ENCODE assay signal across 1 cellular context in the genomic region with DNA sequence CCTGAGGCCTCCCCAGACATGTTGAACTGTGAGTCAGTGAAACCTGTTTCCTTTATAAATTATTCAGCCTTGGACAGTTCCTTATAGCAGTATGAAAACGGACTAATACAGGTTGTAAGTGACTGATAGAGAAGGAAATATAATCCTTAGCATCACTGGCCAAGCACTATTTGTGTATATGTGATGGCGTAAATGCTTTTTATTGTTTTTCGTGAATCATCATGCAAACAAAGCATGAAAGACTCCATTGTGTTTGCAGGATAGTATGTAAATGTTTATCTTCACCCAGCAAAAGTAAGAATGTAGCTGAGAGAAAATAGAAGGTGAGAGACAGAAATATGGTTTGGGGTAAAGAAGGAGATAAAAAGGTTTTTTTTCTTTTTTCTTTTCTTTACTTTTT.
TF ChIP-seq lines count a peak whose summit lies in the region.

No MANE protein-coding gene starts in this region.

TF ChIP-seq in GM23338, 12 proteins besides CTCF, POLR2A, EP300 and RAD21 (continued from another document):
- TF ChIP-seq, protein P1, sequence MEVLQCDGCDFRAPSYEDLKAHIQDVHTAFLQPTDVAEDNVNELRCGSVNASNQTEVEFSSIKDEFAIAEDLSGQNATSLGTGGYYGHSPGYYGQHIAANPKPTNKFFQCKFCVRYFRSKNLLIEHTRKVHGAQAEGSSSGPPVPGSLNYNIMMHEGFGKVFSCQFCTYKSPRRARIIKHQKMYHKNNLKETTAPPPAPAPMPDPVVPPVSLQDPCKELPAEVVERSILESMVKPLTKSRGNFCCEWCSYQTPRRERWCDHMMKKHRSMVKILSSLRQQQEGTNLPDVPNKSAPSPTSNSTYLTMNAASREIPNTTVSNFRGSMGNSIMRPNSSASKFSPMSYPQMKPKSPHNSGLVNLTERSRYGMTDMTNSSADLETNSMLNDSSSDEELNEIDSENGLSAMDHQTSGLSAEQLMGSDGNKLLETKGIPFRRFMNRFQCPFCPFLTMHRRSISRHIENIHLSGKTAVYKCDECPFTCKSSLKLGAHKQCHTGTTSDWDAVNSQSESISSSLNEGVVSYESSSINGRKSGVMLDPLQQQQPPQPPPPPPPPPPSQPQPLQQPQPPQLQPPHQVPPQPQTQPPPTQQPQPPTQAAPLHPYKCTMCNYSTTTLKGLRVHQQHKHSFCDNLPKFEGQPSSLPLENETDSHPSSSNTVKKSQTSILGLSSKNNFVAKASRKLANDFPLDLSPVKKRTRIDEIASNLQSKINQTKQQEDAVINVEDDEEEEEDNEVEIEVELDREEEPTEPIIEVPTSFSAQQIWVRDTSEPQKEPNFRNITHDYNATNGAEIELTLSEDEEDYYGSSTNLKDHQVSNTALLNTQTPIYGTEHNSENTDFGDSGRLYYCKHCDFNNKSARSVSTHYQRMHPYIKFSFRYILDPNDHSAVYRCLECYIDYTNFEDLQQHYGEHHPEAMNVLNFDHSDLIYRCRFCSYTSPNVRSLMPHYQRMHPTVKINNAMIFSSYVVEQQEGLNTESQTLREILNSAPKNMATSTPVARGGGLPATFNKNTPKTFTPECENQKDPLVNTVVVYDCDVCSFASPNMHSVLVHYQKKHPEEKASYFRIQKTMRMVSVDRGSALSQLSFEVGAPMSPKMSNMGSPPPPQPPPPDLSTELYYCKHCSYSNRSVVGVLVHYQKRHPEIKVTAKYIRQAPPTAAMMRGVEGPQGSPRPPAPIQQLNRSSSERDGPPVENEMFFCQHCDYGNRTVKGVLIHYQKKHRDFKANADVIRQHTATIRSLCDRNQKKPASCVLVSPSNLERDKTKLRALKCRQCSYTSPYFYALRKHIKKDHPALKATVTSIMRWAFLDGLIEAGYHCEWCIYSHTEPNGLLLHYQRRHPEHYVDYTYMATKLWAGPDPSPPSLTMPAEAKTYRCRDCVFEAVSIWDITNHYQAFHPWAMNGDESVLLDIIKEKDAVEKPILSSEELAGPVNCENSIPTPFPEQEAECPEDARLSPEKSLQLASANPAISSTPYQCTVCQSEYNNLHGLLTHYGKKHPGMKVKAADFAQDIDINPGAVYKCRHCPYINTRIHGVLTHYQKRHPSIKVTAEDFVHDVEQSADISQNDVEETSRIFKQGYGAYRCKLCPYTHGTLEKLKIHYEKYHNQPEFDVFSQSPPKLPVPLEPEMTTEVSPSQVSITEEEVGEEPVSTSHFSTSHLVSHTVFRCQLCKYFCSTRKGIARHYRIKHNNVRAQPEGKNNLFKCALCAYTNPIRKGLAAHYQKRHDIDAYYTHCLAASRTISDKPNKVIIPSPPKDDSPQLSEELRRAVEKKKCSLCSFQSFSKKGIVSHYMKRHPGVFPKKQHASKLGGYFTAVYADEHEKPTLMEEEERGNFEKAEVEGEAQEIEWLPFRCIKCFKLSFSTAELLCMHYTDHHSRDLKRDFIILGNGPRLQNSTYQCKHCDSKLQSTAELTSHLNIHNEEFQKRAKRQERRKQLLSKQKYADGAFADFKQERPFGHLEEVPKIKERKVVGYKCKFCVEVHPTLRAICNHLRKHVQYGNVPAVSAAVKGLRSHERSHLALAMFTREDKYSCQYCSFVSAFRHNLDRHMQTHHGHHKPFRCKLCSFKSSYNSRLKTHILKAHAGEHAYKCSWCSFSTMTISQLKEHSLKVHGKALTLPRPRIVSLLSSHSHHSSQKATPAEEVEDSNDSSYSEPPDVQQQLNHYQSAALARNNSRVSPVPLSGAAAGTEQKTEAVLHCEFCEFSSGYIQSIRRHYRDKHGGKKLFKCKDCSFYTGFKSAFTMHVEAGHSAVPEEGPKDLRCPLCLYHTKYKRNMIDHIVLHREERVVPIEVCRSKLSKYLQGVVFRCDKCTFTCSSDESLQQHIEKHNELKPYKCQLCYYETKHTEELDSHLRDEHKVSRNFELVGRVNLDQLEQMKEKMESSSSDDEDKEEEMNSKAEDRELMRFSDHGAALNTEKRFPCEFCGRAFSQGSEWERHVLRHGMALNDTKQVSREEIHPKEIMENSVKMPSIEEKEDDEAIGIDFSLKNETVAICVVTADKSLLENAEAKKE (CRISPR knock-in tag; IDR thresholded peaks at IDR 0.05), result no peak
- no peak for TF ChIP-seq ZNF114 (CRISPR knock-in tag; IDR thresholded peaks at IDR 0.05)
- TF ChIP-seq JUNB (IDR thresholded peaks at IDR 0.05; ENCODE audit: unreplicated experiment), result no peak
- no peak for TF ChIP-seq POLR2AphosphoS5 (IDR thresholded peaks at IDR 0.05; ENCODE audit: low read depth)
